In the genomic region with DNA sequence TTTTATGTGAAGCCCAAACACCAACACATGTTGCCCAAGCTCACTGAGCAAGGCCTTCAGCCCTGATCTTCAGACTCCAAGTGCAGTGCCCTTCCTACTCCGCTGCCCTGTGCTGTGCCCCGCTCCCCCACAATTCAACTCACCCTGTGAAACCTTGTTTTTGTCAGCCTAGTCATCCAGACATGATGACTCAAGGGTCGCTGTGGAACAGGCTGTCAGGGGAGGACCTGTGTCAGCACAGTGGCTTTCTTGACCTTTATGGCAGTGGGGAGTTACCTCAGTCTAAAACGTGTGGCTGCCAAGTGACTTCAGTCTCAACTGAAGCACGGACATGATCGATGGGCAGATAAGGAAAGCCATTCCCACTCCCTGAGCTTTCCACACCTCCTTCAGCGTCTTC, we compare ENCODE assay signal across 12 cellular contexts. TPM values are rescaled to one million over a fixed set of nuclear protein-coding genes. Genes with fewer than 3 reads are reported as not detected.
DNase-seq lines count a peak whose midpoint lies in the region; ATAC-seq and TF ChIP-seq lines count a peak whose summit lies in the region.
"Had no signal": no experiment of that assay in that cellular context is flagged by ENCODE, and none has a peak within 500 bp of the region (broad histone marks: within the 10 kb centered on the region; RNA-seq: fewer than 3 reads in every experiment).

No MANE protein-coding gene starts in this region.

- no peaks in the 10 kb centered on the region for H3K27me3 ChIP-seq in Caco-2 (replicated peaks; ENCODE audit: control insufficient read depth, insufficient read depth, low read length)
- H3K27me3 ChIP-seq: dorsolateral prefrontal cortex had no signal

- no peak for TF ChIP-seq CTCF in Caco-2 (IDR thresholded peaks at IDR 0.05; ENCODE audit: insufficient read depth in 1 of 2, low read depth in 1 of 2, low read length in 1 of 2, severe bottlenecking in 1 of 2, unreplicated experiment in 1 of 2)

- intact Hi-C loops in Caco-2 (cut with micrococcal nuclease; ENCODE audit: unreplicated experiment) = no loop called here

- no peak for ATAC-seq in GM19463 (IDR thresholded peaks at IDR 0.05; ENCODE audit: unreplicated experiment)

- no TSS peak for BruUV-seq in Caco-2 (replicated peaks; lab: Mats Ljungman, UMichigan)

- no peaks in the 10 kb centered on the region for H3K36me3 ChIP-seq in Caco-2 (ENCODE audit: control insufficient read depth, insufficient read depth, low read length)

- no peak overlapping the region for H3K4me3 ChIP-seq in Caco-2 (ENCODE audit: low read depth, low read length)
- H3K4me3 ChIP-seq: dorsolateral prefrontal cortex had no signal

- no peaks in the 10 kb centered on the region for H3K9me3 ChIP-seq in Caco-2

- peak; percentile 45 for DNase-seq in Caki2 (ENCODE audit: low read depth)
- DNase-seq in activated naive CD4-positive, alpha-beta T cell treated with anti-CD3 and anti-CD28 coated beads, Interleukin-2, amount 50 U/mL, for 16 hours = peak; percentile 73
- peak; percentile 84 for DNase-seq in stimulated activated CD4-positive, alpha-beta T cell treated with anti-CD3 and anti-CD28 coated beads, Interleukin-15, amount 100 ng/mL, for 24 hours
- DNase-seq in NCI-H2107 treated with DMSO at 0.1 percent for 48 hours (lab: John Stamatoyannopoulos, UW; ENCODE audit: unreplicated experiment) = no peak
- no peak for DNase-seq in Caco-2
- no peak for DNase-seq in SIG-M5 treated with dmso at 0.1 percent for 504 hours (lab: John Stamatoyannopoulos, UW; ENCODE audit: unreplicated experiment)
- DNase-seq: AML-193, anterior cingulate cortex, dorsolateral prefrontal cortex, NCI-H2171 had no signal

- H3K4me1 ChIP-seq in Caco-2 = peaks cover 13% of the 10 kb centered on the region; the same call in 1 of the 2 replicates

- peak overlapping the region; percentile 72 for H3K27ac Mint-ChIP-seq in T-helper 1 cell treated with Interleukin-12 subunit alpha and Interleukin-12 subunit beta and Interleukin-4 antibody, amounts not matched to agents 30 μg/mL and 1 μg/mL, for 36 hours
- no peak overlapping the region for H3K27ac Mint-ChIP-seq in Caco-2 (ENCODE audit: unreplicated experiment)

- H3K27me3 Mint-ChIP-seq in T-helper 1 cell treated with Interleukin-12 subunit alpha and Interleukin-12 subunit beta and Interleukin-4 antibody, amounts not matched to agents 30 μg/mL and 1 μg/mL, for 36 hours (ENCODE audit: low read depth) = no peaks in the 10 kb centered on the region
- H3K27me3 Mint-ChIP-seq in Caco-2 (ENCODE audit: insufficient read depth, unreplicated experiment) = peaks cover 3% of the 10 kb centered on the region

- POLR2A ChIA-PET in Caco-2 (lab: Charles Lee) = no interaction called here

- CTCF ChIA-PET in Caco-2 (lab: Charles Lee) = interaction anchor here (1.9 to 2.2 kb wide), 3 partner anchors 15 to 73 kb away, joined by 8 to 27 read pairs (median 22); a partner anchor contains a TSS

- peaks cover 60% of the 10 kb centered on the region for H3K4me1 Mint-ChIP-seq in T-helper 1 cell treated with Interleukin-12 subunit alpha and Interleukin-12 subunit beta and Interleukin-4 antibody, amounts not matched to agents 30 μg/mL and 1 μg/mL, for 36 hours (ENCODE audit: low read depth)
- H3K4me1 Mint-ChIP-seq in Caco-2 (ENCODE audit: low read depth, unreplicated experiment) = peaks cover 22% of the 10 kb centered on the region

- in situ Hi-C loops in Caki2 (cut with HindIII; ENCODE audit: low pct_unique_long_range_greater_than_20kb, low sequenced_read_pairs) = loop anchor here (25.0 kb wide), 1 partner anchor 425 kb away; a partner anchor contains a TSS

- peaks cover under 1% of the 10 kb centered on the region for H3K9me3 Mint-ChIP-seq in T-helper 1 cell treated with Interleukin-12 subunit alpha and Interleukin-12 subunit beta and Interleukin-4 antibody, amounts not matched to agents 30 μg/mL and 1 μg/mL, for 36 hours
- H3K9me3 Mint-ChIP-seq in Caco-2 (ENCODE audit: unreplicated experiment) = no peaks in the 10 kb centered on the region

- no peak overlapping the region for H3K4me3 Mint-ChIP-seq in T-helper 1 cell treated with Interleukin-12 subunit alpha and Interleukin-12 subunit beta and Interleukin-4 antibody, amounts not matched to agents 30 μg/mL and 1 μg/mL, for 36 hours
- no peak overlapping the region for H3K4me3 Mint-ChIP-seq in Caco-2 (ENCODE audit: unreplicated experiment)

- peaks cover 6% of the 10 kb centered on the region for H3K36me3 Mint-ChIP-seq in T-helper 1 cell treated with Interleukin-12 subunit alpha and Interleukin-12 subunit beta and Interleukin-4 antibody, amounts not matched to agents 30 μg/mL and 1 μg/mL, for 36 hours (ENCODE audit: low read depth)
- H3K36me3 Mint-ChIP-seq in Caco-2 (ENCODE audit: insufficient read depth, unreplicated experiment) = no peaks in the 10 kb centered on the region

RNA-seq across cellular contexts. Expression of a gene that starts 16.4 kb away (rescaled TPM):
- total RNA-seq in Caki2 (2014; rRNA removed; shearing (Covaris generic); ENCODE audit: low replicate concordance) = 2.9 and 7.0 TPM in 2 replicates
- total RNA-seq in Caco-2 (2022) = 9.7 and 13.4 TPM in 2 replicates

RNA-seq across cellular contexts. Expression of a gene that starts 39.8 kb away (rescaled TPM):
- total RNA-seq in Caki2 (2014; rRNA removed; shearing (Covaris generic); ENCODE audit: low replicate concordance) = not detected in 2 replicates
- total RNA-seq in Caco-2 (2022) = 1.5 and 1.7 TPM in 2 replicates

Comparison
In these comparisons a context has a peak if more than half of its experiments do, and no peak if none do; other contexts are left out.
1. DNase-seq: peak in Caki2 (single experiment), activated naive CD4-positive, alpha-beta T cell treated with anti-CD3 and anti-CD28 coated beads, Interleukin-2, amount 50 U/mL, for 16 hours (single experiment) and stimulated activated CD4-positive, alpha-beta T cell treated with anti-CD3 and anti-CD28 coated beads, Interleukin-15, amount 100 ng/mL, for 24 hours (single experiment); none in NCI-H2107 treated with DMSO at 0.1 percent for 48 hours (single experiment), Caco-2 (0 of 2) and SIG-M5 treated with dmso at 0.1 percent for 504 hours (single experiment).